ENCODE assay signal across 19 cellular contexts in genomic region chr22:41874090-41874489, GRCh38. TPM values are rescaled to one million over a fixed set of nuclear protein-coding genes. Genes with fewer than 3 reads are reported as not detected.
DNase-seq lines count a peak whose midpoint lies in the region; ATAC-seq, FAIRE-seq and TF ChIP-seq lines count a peak whose summit lies in the region.
"Had no signal": no experiment of that assay in that cellular context is flagged by ENCODE, and none has a peak within 500 bp of the region (broad histone marks: within the 10 kb centered on the region; RNA-seq: fewer than 3 reads in every experiment).

No MANE protein-coding gene starts in this region.

- H3K4me1 Mint-ChIP-seq in activated T-cell treated with anti-CD3 and anti-CD28 coated beads, Interleukin-2, amount 50 U/mL, for 4 hours (ENCODE audit: low read depth) = peaks cover 56% of the 10 kb centered on the region
- peaks cover 74% of the 10 kb centered on the region for H3K4me1 Mint-ChIP-seq in stimulated activated naive CD8-positive, alpha-beta T cell treated with anti-CD3 and anti-CD28 coated beads, Interleukin-15, Interleukin-2, amounts not matched to agents 100 ng/mL and 50 ng/mL, for 24 hours (ENCODE audit: low read depth)
- H3K4me1 Mint-ChIP-seq in activated naive CD8-positive, alpha-beta T cell (ENCODE audit: low read depth) = peaks cover 50% of the 10 kb centered on the region

- intact Hi-C loops in kidney (cut with DNase I) = no loop called here

- WGBS in thymus = 97% methylated on average over 2 of the region's 2 CpGs

- H3K9ac ChIP-seq in kidney (ENCODE audit: low read length in 2 of 2) = no peak overlapping the region

- H3K27ac ChIP-seq in thymus (ENCODE audit: low read depth) (peak overlapping the region; percentile 42), kidney (ENCODE audit: low read depth in 2 of 2, low read length in 2 of 2) (no peak overlapping the region)

- H3K27ac Mint-ChIP-seq in stimulated activated naive CD8-positive, alpha-beta T cell treated with anti-CD3 and anti-CD28 coated beads, Interleukin-15, Interleukin-2, amounts not matched to agents 100 ng/mL and 50 ng/mL, for 24 hours = peak overlapping the region; percentile 96
- peak overlapping the region; percentile 95 for H3K27ac Mint-ChIP-seq in activated naive CD8-positive, alpha-beta T cell

- H3K36me3 Mint-ChIP-seq in activated T-cell treated with anti-CD3 and anti-CD28 coated beads, Interleukin-2, amount 50 U/mL, for 4 hours (ENCODE audit: insufficient read depth) = peaks cover 51% of the 10 kb centered on the region
- H3K36me3 Mint-ChIP-seq in stimulated activated naive CD8-positive, alpha-beta T cell treated with anti-CD3 and anti-CD28 coated beads, Interleukin-15, Interleukin-2, amounts not matched to agents 100 ng/mL and 50 ng/mL, for 24 hours (ENCODE audit: low read depth) = peaks cover 70% of the 10 kb centered on the region
- H3K36me3 Mint-ChIP-seq in activated naive CD8-positive, alpha-beta T cell = peaks cover 16% of the 10 kb centered on the region

- no peak for ATAC-seq in activated T-cell treated with anti-CD3 and anti-CD28 coated beads, Interleukin-2, amount 50 U/mL, for 4 hours
- ATAC-seq in stimulated activated naive CD8-positive, alpha-beta T cell treated with anti-CD3 and anti-CD28 coated beads, Interleukin-15, Interleukin-2, amounts not matched to agents 100 U/mL and 50 U/mL, for 24 hours = no peak

- H3K27me3 ChIP-seq in thymus (ENCODE audit: control insufficient read depth, insufficient read depth) = no peaks in the 10 kb centered on the region
- H3K27me3 ChIP-seq: MG63 had no signal

- DNase-seq in activated T-cell treated with anti-CD3 and anti-CD28 coated beads, Interleukin-2, amount 50 U/mL, for 4 hours = no peak
- DNase-seq in activated T-cell treated with anti-CD3 and anti-CD28 coated beads for 4 hours = no peak
- DNase-seq in stimulated activated naive CD8-positive, alpha-beta T cell treated with anti-CD3 and anti-CD28 coated beads, Interleukin-15, Interleukin-2, amounts not matched to agents 100 U/mL and 50 U/mL, for 24 hours = no peak
- no peak for DNase-seq in GM03348 (ENCODE audit: low spot score)
- no peak for DNase-seq in kidney
- DNase-seq: ACHN, AML-193, IMR-90, Karpas-422, MG63, NCI-H1092, NCI-H146, NCI-H2081, NCI-H510A treated with DMSO at 0.1 percent for 48 hours, NCI-H82 had no signal

- H3K9me3 Mint-ChIP-seq in activated T-cell treated with anti-CD3 and anti-CD28 coated beads, Interleukin-2, amount 50 U/mL, for 4 hours = no peaks in the 10 kb centered on the region
- H3K9me3 Mint-ChIP-seq in stimulated activated naive CD8-positive, alpha-beta T cell treated with anti-CD3 and anti-CD28 coated beads, Interleukin-15, Interleukin-2, amounts not matched to agents 100 ng/mL and 50 ng/mL, for 24 hours = no peaks in the 10 kb centered on the region
- H3K9me3 Mint-ChIP-seq in activated naive CD8-positive, alpha-beta T cell (ENCODE audit: low read depth) = no peaks in the 10 kb centered on the region

- H3K27me3 Mint-ChIP-seq in activated T-cell treated with anti-CD3 and anti-CD28 coated beads, Interleukin-2, amount 50 U/mL, for 4 hours (ENCODE audit: low read depth) = no peaks in the 10 kb centered on the region
- H3K27me3 Mint-ChIP-seq in stimulated activated naive CD8-positive, alpha-beta T cell treated with anti-CD3 and anti-CD28 coated beads, Interleukin-15, Interleukin-2, amounts not matched to agents 100 ng/mL and 50 ng/mL, for 24 hours = no peaks in the 10 kb centered on the region
- no peaks in the 10 kb centered on the region for H3K27me3 Mint-ChIP-seq in activated naive CD8-positive, alpha-beta T cell

- no peak for TF ChIP-seq CTCF in kidney (IDR thresholded peaks at IDR 0.05; ENCODE audit: borderline replicate concordance, extremely low read depth, insufficient read depth)

- H3K36me3 ChIP-seq in thymus (ENCODE audit: control insufficient read depth, insufficient read depth) (peaks cover 55% of the 10 kb centered on the region), kidney (ENCODE audit: control insufficient read depth in 1 of 2, insufficient read depth in 2 of 2, low read length in 2 of 2) (peaks cover 24 to 44% of the 10 kb centered on the region in 2 donors)

- FAIRE-seq in kidney (lab: Jason Lieb, UNC) = no peak

- H3K4me1 ChIP-seq in thymus (ENCODE audit: control insufficient read depth, insufficient read depth, low read length) (peaks cover 2% of the 10 kb centered on the region), kidney (ENCODE audit: control insufficient read depth in 1 of 2, insufficient read depth in 1 of 2, low read depth in 1 of 2, low read length in 2 of 2) (no peaks in the 10 kb centered on the region)
- H3K4me1 ChIP-seq: HAP-1 had no signal

- H3K9me3 ChIP-seq in thymus (ENCODE audit: control insufficient read depth) (no peaks in the 10 kb centered on the region), kidney (ENCODE audit: control insufficient read depth in 1 of 2, low read length in 2 of 2) (no peaks in the 10 kb centered on the region)
- H3K9me3 ChIP-seq: HAP-1, MG63 had no signal

- H3K4me3 ChIP-seq in thymus (ENCODE audit: low read length) (no peak overlapping the region), kidney (ENCODE audit: low read length in 2 of 2) (no peak overlapping the region)
- H3K4me3 ChIP-seq: HAP-1, MG63 had no signal

- peak overlapping the region; percentile 84 for H3K4me3 Mint-ChIP-seq in activated T-cell treated with anti-CD3 and anti-CD28 coated beads, Interleukin-2, amount 50 U/mL, for 4 hours
- H3K4me3 Mint-ChIP-seq in stimulated activated naive CD8-positive, alpha-beta T cell treated with anti-CD3 and anti-CD28 coated beads, Interleukin-15, Interleukin-2, amounts not matched to agents 100 ng/mL and 50 ng/mL, for 24 hours = peak overlapping the region; percentile 66
- peak overlapping the region; percentile 35 for H3K4me3 Mint-ChIP-seq in activated naive CD8-positive, alpha-beta T cell

RNA-seq across cellular contexts. Expression of gene SHISA8, which starts 40.8 kb away (rescaled TPM):
- total RNA-seq in activated T-cell treated with anti-CD3 and anti-CD28 coated beads, Interleukin-2, amount 50 U/mL, for 4 hours = 1 to 10 TPM; 3.9 to 5.6 (median 5.0) TPM
- polyA plus RNA-seq in thymus (2.9 TPM), kidney (ENCODE audit: insufficient read depth, low read depth, low replicate concordance) (0.47 TPM)
- total RNA-seq in kidney = 0.35 TPM
- total RNA-seq: IMR-90 had no signal
- polyA plus RNA-seq: IMR-90 had no signal

RNA-seq across cellular contexts. Expression of gene SREBF2, which starts 41.2 kb away (rescaled TPM):
- total RNA-seq in activated T-cell treated with anti-CD3 and anti-CD28 coated beads, Interleukin-2, amount 50 U/mL, for 4 hours = 100 to 1,000 TPM; 123 to 178 (median 155) TPM
- polyA plus RNA-seq in thymus = 41.0 TPM
- 71.4 TPM for total RNA-seq in kidney
- 49.2 TPM for polyA plus RNA-seq in kidney (ENCODE audit: insufficient read depth, low read depth, low replicate concordance)

RNA-seq across cellular contexts. Expression of gene TNFRSF13C, which starts 52.5 kb away (rescaled TPM):
- total RNA-seq in activated T-cell treated with anti-CD3 and anti-CD28 coated beads, Interleukin-2, amount 50 U/mL, for 4 hours = 1 to 10 TPM; 6.1 to 7.6 (median 6.9) TPM
- polyA plus RNA-seq in thymus (6.1 TPM), kidney (ENCODE audit: insufficient read depth, low read depth, low replicate concordance) (not detected)
- 2.9 TPM for total RNA-seq in kidney
